14 cellular contexts compared by ENCODE assay signal in genomic region chr1:157781048-157781447, GRCh38. TPM values are rescaled to one million over a fixed set of nuclear protein-coding genes. Genes with fewer than 3 reads are reported as not detected.
DNase-seq lines count a peak whose midpoint lies in the region; ATAC-seq, FAIRE-seq and TF ChIP-seq lines count a peak whose summit lies in the region.
"Had no signal": no experiment of that assay in that cellular context is flagged by ENCODE, and none has a peak within 500 bp of the region (broad histone marks: within the 10 kb centered on the region; RNA-seq: fewer than 3 reads in every experiment).

No MANE protein-coding gene starts in this region.

- no peak overlapping the region for H3K4me3 Mint-ChIP-seq in activated CD4-positive, alpha-beta T cell treated with anti-CD3 and anti-CD28 coated beads for 36 hours
- H3K4me3 Mint-ChIP-seq in activated CD4-positive, alpha-beta T cell treated with anti-CD3 and anti-CD28 coated beads, Interleukin-2, amount 10 ng/mL, durations not matched to agents 7 days and 5 days: no peak overlapping the region
- H3K4me3 Mint-ChIP-seq in stimulated activated memory B cell treated with anti-CD40 and anti-IgM and Interleukin-4, amounts not matched to agents 10 μg/mL and 1 μg/mL and 100 μg/mL, for 72 hours: no peak overlapping the region

- ATAC-seq in activated CD4-positive, alpha-beta T cell treated with anti-CD3 and anti-CD28 coated beads for 36 hours: peak; percentile 36
- peak; percentile 70 for ATAC-seq in HG02642 (IDR thresholded peaks at IDR 0.05; ENCODE audit: poor library complexity, unreplicated experiment)
- ATAC-seq in HG03558 (IDR thresholded peaks at IDR 0.05; ENCODE audit: extremely low read depth, unreplicated experiment): peak; percentile 41
- peak; percentile 82 for ATAC-seq in stimulated activated memory B cell treated with anti-CD40 and anti-IgM and Interleukin-4, amounts not matched to agents 10 μg/mL and 1 μg/mL and 100 μg/mL, for 72 hours
- no peak for ATAC-seq in pancreas

- H3K36me3 Mint-ChIP-seq in activated CD4-positive, alpha-beta T cell treated with anti-CD3 and anti-CD28 coated beads for 36 hours (ENCODE audit: low read depth): no peaks in the 10 kb centered on the region
- H3K36me3 Mint-ChIP-seq in activated CD4-positive, alpha-beta T cell treated with anti-CD3 and anti-CD28 coated beads, Interleukin-2, amount 10 ng/mL, durations not matched to agents 7 days and 5 days (ENCODE audit: low read depth): no peaks in the 10 kb centered on the region
- H3K36me3 Mint-ChIP-seq in stimulated activated memory B cell treated with anti-CD40 and anti-IgM and Interleukin-4, amounts not matched to agents 10 μg/mL and 1 μg/mL and 100 μg/mL, for 72 hours: peaks cover 4% of the 10 kb centered on the region

- CTCF ChIA-PET in activated CD4-positive, alpha-beta T cell treated with anti-CD3 and anti-CD28 coated beads for 36 hours (lab: Charles Lee): no interaction called here
- CTCF ChIA-PET in activated CD4-positive, alpha-beta T cell treated with anti-CD3 and anti-CD28 coated beads, Interleukin-2, amount 10 ng/mL, durations not matched to agents 7 days and 5 days (lab: Charles Lee): interaction anchor here (0.6 kb wide), 1 partner anchor 1500 kb away, joined by 3 read pairs; no protein-coding TSS in a partner anchor

- no peak for FAIRE-seq in pancreas (lab: Jason Lieb, UNC)

- no peak overlapping the region for H3K4me3 ChIP-seq in pancreas

- H3K27me3 Mint-ChIP-seq in activated CD4-positive, alpha-beta T cell treated with anti-CD3 and anti-CD28 coated beads for 36 hours: peaks cover 8% of the 10 kb centered on the region
- peaks cover 1% of the 10 kb centered on the region for H3K27me3 Mint-ChIP-seq in activated CD4-positive, alpha-beta T cell treated with anti-CD3 and anti-CD28 coated beads, Interleukin-2, amount 10 ng/mL, durations not matched to agents 7 days and 5 days
- no peaks in the 10 kb centered on the region for H3K27me3 Mint-ChIP-seq in stimulated activated memory B cell treated with anti-CD40 and anti-IgM and Interleukin-4, amounts not matched to agents 10 μg/mL and 1 μg/mL and 100 μg/mL, for 72 hours

- no peak for DNase-seq in activated CD4-positive, alpha-beta T cell treated with anti-CD3 and anti-CD28 coated beads for 36 hours
- no peak for DNase-seq in activated CD4-positive, alpha-beta T cell treated with anti-CD3 and anti-CD28 coated beads, Interleukin-2, amount 10 ng/mL, durations not matched to agents 7 days and 5 days
- DNase-seq in DMS79 treated with DMSO at 0.1 percent for 48 hours (lab: John Stamatoyannopoulos, UW) (no peak), pancreas (no peak)
- no peak for DNase-seq in central memory CD4-positive, alpha-beta T cell
- DNase-seq: activated CD4-positive, CD25-positive, alpha-beta regulatory T cell treated with anti-CD3 and anti-CD28 coated beads, Interleukin-2, amount 50 U/mL, for 72 hours; GDM1; kidney glomerular epithelial cell; NCI-H2171; nucleus accumbens had no signal

- no peak overlapping the region for H3K27ac ChIP-seq in pancreas

- intact Hi-C loops in activated CD4-positive, alpha-beta T cell treated with anti-CD3 and anti-CD28 coated beads for 36 hours (cut with DNase I, micrococcal nuclease): no loop called here
- intact Hi-C loops in pancreas (cut with DNase I): no loop called here

- no peaks in the 10 kb centered on the region for H3K9me3 Mint-ChIP-seq in activated CD4-positive, alpha-beta T cell treated with anti-CD3 and anti-CD28 coated beads for 36 hours (ENCODE audit: low read depth)
- H3K9me3 Mint-ChIP-seq in activated CD4-positive, alpha-beta T cell treated with anti-CD3 and anti-CD28 coated beads, Interleukin-2, amount 10 ng/mL, durations not matched to agents 7 days and 5 days: peaks cover 2% of the 10 kb centered on the region
- H3K9me3 Mint-ChIP-seq in stimulated activated memory B cell treated with anti-CD40 and anti-IgM and Interleukin-4, amounts not matched to agents 10 μg/mL and 1 μg/mL and 100 μg/mL, for 72 hours: no peaks in the 10 kb centered on the region

- TF ChIP-seq CTCF in pancreas (IDR thresholded peaks at IDR 0.05): no peak

- H3K27ac Mint-ChIP-seq in activated CD4-positive, alpha-beta T cell treated with anti-CD3 and anti-CD28 coated beads for 36 hours: no peak overlapping the region
- no peak overlapping the region for H3K27ac Mint-ChIP-seq in activated CD4-positive, alpha-beta T cell treated with anti-CD3 and anti-CD28 coated beads, Interleukin-2, amount 10 ng/mL, durations not matched to agents 7 days and 5 days
- peak overlapping the region; percentile 69 for H3K27ac Mint-ChIP-seq in stimulated activated memory B cell treated with anti-CD40 and anti-IgM and Interleukin-4, amounts not matched to agents 10 μg/mL and 1 μg/mL and 100 μg/mL, for 72 hours

- POLR2A ChIA-PET in activated CD4-positive, alpha-beta T cell treated with anti-CD3 and anti-CD28 coated beads for 36 hours (lab: Charles Lee): no interaction called here
- POLR2A ChIA-PET in activated CD4-positive, alpha-beta T cell treated with anti-CD3 and anti-CD28 coated beads, Interleukin-2, amount 10 ng/mL, durations not matched to agents 7 days and 5 days (lab: Charles Lee): no interaction called here

- no peaks in the 10 kb centered on the region for H3K4me1 ChIP-seq in pancreas

- H3K9me3 ChIP-seq in pancreas: no peaks in the 10 kb centered on the region

- no peaks in the 10 kb centered on the region for H3K27me3 ChIP-seq in pancreas

- H3K4me1 Mint-ChIP-seq in activated CD4-positive, alpha-beta T cell treated with anti-CD3 and anti-CD28 coated beads for 36 hours: peaks cover 7% of the 10 kb centered on the region
- peaks cover 6% of the 10 kb centered on the region for H3K4me1 Mint-ChIP-seq in activated CD4-positive, alpha-beta T cell treated with anti-CD3 and anti-CD28 coated beads, Interleukin-2, amount 10 ng/mL, durations not matched to agents 7 days and 5 days
- peaks cover 80% of the 10 kb centered on the region for H3K4me1 Mint-ChIP-seq in stimulated activated memory B cell treated with anti-CD40 and anti-IgM and Interleukin-4, amounts not matched to agents 10 μg/mL and 1 μg/mL and 100 μg/mL, for 72 hours

- WGBS in pancreas, 2 donors: 36 to 42% methylated on average over 2 of the region's 2 CpGs

- H3K36me3 ChIP-seq in pancreas: no peaks in the 10 kb centered on the region

RNA-seq across cellular contexts. Expression of gene FCRL2, which starts 4.1 kb away (rescaled TPM):
- total RNA-seq in activated CD4-positive, alpha-beta T cell treated with anti-CD3 and anti-CD28 coated beads for 36 hours: not detected
- total RNA-seq in activated CD4-positive, alpha-beta T cell treated with anti-CD3 and anti-CD28 coated beads, Interleukin-2, amount 10 ng/mL, durations not matched to agents 7 days and 5 days: not detected
- not detected for total RNA-seq in pancreas
- polyA plus RNA-seq in pancreas: under 1 TPM in 1 of 2 donors, not detected in 1; 0.07 TPM
- total RNA-seq: A673 had no signal

RNA-seq across cellular contexts. Expression of gene FCRL1, which starts 38.9 kb away (rescaled TPM):
- not detected for total RNA-seq in activated CD4-positive, alpha-beta T cell treated with anti-CD3 and anti-CD28 coated beads for 36 hours
- total RNA-seq in activated CD4-positive, alpha-beta T cell treated with anti-CD3 and anti-CD28 coated beads, Interleukin-2, amount 10 ng/mL, durations not matched to agents 7 days and 5 days: under 1 TPM in 1 of 2 experiments, not detected in 1; 0.22 TPM
- total RNA-seq in pancreas: under 1 TPM in 1 of 6 donors, not detected in 5; 0.18 TPM
- polyA plus RNA-seq in pancreas: under 1 TPM in 1 of 2 donors, not detected in 1; 0.02 TPM
- total RNA-seq: A673 had no signal

Comparison
In these comparisons a context has a peak if more than half of its experiments do, and no peak if none do; other contexts are left out.
1. ATAC-seq: peak in activated CD4-positive, alpha-beta T cell treated with anti-CD3 and anti-CD28 coated beads for 36 hours (single experiment), HG02642 (single experiment), HG03558 (single experiment) and stimulated activated memory B cell treated with anti-CD40 and anti-IgM and Interleukin-4, amounts not matched to agents 10 μg/mL and 1 μg/mL and 100 μg/mL, for 72 hours (single experiment); none in pancreas (0 of 4).